ENCODE assay signal across 12 cellular contexts in the genomic region with DNA sequence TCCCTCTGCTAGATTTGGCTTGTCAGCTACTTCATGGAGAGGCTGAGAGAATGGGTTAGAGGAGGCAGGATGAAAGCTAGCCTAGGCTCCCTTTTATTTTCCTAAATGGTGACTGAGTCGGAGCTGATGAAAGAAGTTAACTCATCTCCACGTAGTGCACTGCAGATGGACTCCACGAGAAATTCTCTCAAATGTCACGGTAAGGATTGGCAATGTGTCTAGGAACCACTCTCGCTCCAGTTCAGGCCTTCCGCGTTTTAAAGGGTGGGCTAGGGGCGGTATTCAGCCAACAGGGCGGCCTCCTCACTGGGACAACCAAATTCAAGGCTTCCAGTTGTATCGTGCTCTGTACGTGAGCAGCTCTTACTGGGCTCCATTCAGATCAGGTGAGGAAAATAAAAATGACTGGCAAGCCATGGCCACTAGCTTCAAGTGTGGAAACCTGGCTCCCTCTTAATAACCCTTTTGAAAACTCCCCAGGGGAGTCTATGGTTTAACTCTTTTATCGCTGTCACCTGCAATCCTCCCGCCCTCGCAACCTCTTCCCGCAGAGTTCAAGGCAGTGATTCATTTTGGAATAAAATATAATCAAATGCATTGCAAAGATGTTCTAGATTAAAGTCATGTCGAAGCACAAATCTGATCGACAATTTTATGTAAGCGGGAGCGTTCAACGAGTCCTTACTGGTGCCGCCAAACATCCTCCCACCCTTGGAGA. TPM values are rescaled to one million over a fixed set of nuclear protein-coding genes. Genes with fewer than 3 reads are reported as not detected.
A peak's percentile ranks its signal among the peaks of the same experiment; 100 is the strongest.
DNase-seq lines count a peak whose midpoint lies in the region; ATAC-seq and TF ChIP-seq lines count a peak whose summit lies in the region.
"Had no signal": no experiment of that assay in that cellular context is flagged by ENCODE, and none has a peak within 500 bp of the region (broad histone marks: within the 10 kb centered on the region; RNA-seq: fewer than 3 reads in every experiment).

No MANE protein-coding gene starts in this region.

- ATAC-seq in SK-N-SH treated with all-trans-retinoic acid at 6 μM for 48 hours (no peak), HG03432 (IDR thresholded peaks at IDR 0.05; ENCODE audit: unreplicated experiment) (no peak)

- no peak overlapping the region for H3K9ac ChIP-seq in skeletal muscle satellite cell (ENCODE audit: low read depth, low read length)

- H3K27me3 ChIP-seq in skeletal muscle satellite cell (ENCODE audit: control insufficient read depth, insufficient read depth, low read length): peaks cover 43% of the 10 kb centered on the region

- no peaks in the 10 kb centered on the region for H3K9me3 ChIP-seq in iPS-18c (ENCODE audit: control insufficient read depth, insufficient read depth, low read length)
- no peaks in the 10 kb centered on the region for H3K9me3 ChIP-seq in skeletal muscle satellite cell (replicated peaks; ENCODE audit: low read length)
- H3K9me3 ChIP-seq: A549 had no signal

- DNase-seq in NCI-H82 (lab: John Stamatoyannopoulos, UW) (peak; percentile 0), NCI-H82 treated with DMSO at 0.1 percent for 48 hours (lab: John Stamatoyannopoulos, UW; ENCODE audit: unreplicated experiment) (no peak), amygdala (lab: John Stamatoyannopoulos, UW) (peak in 38 of 56 donors; percentile 2 to 57 (median 20)), NCI-H2196 (lab: John Stamatoyannopoulos, UW; ENCODE audit: unreplicated experiment) (no peak)
- DNase-seq: MM.1S had no signal

- H3K4me3 ChIP-seq in iPS-18c (ENCODE audit: insufficient read depth, low read depth, low read length) (peak overlapping the region; percentile 70), skeletal muscle satellite cell (ENCODE audit: low read length) (no peak overlapping the region)

- peak overlapping the region; percentile 90 for H3K4me2 ChIP-seq in skeletal muscle satellite cell (ENCODE audit: low read length)

- peaks cover 9% of the 10 kb centered on the region for H3K4me1 ChIP-seq in skeletal muscle satellite cell (ENCODE audit: control insufficient read depth, insufficient read depth, low read length)
- H3K4me1 ChIP-seq: A549 had no signal

- no peaks in the 10 kb centered on the region for H3K36me3 ChIP-seq in skeletal muscle satellite cell (ENCODE audit: insufficient read depth, low read length)

TF ChIP-seq in SK-N-SH treated with all-trans-retinoic acid at 6 μM for 48 hours, 23 proteins besides CTCF, POLR2A, EP300 and RAD21:
- TF ChIP-seq BACH2 (CRISPR knock-in tag; IDR thresholded peaks at IDR 0.05; ENCODE audit: borderline replicate concordance): no peak
- no peak for TF ChIP-seq OSR1 (CRISPR knock-in tag; IDR thresholded peaks at IDR 0.05)
- no peak for TF ChIP-seq ZNF70 (CRISPR knock-in tag; IDR thresholded peaks at IDR 0.05)
- TF ChIP-seq PPARA (CRISPR knock-in tag; IDR thresholded peaks at IDR 0.05; ENCODE audit: borderline replicate concordance): no peak
- no peak for TF ChIP-seq ZFP3 (CRISPR knock-in tag; IDR thresholded peaks at IDR 0.05)
- TF ChIP-seq, protein P1, sequence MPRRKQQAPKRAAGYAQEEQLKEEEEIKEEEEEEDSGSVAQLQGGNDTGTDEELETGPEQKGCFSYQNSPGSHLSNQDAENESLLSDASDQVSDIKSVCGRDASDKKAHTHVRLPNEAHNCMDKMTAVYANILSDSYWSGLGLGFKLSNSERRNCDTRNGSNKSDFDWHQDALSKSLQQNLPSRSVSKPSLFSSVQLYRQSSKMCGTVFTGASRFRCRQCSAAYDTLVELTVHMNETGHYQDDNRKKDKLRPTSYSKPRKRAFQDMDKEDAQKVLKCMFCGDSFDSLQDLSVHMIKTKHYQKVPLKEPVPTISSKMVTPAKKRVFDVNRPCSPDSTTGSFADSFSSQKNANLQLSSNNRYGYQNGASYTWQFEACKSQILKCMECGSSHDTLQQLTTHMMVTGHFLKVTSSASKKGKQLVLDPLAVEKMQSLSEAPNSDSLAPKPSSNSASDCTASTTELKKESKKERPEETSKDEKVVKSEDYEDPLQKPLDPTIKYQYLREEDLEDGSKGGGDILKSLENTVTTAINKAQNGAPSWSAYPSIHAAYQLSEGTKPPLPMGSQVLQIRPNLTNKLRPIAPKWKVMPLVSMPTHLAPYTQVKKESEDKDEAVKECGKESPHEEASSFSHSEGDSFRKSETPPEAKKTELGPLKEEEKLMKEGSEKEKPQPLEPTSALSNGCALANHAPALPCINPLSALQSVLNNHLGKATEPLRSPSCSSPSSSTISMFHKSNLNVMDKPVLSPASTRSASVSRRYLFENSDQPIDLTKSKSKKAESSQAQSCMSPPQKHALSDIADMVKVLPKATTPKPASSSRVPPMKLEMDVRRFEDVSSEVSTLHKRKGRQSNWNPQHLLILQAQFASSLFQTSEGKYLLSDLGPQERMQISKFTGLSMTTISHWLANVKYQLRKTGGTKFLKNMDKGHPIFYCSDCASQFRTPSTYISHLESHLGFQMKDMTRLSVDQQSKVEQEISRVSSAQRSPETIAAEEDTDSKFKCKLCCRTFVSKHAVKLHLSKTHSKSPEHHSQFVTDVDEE (CRISPR knock-in tag; IDR thresholded peaks at IDR 0.05): no peak
- no peak for TF ChIP-seq ZC3H10 (CRISPR knock-in tag; IDR thresholded peaks at IDR 0.05)
- TF ChIP-seq, protein P2, sequence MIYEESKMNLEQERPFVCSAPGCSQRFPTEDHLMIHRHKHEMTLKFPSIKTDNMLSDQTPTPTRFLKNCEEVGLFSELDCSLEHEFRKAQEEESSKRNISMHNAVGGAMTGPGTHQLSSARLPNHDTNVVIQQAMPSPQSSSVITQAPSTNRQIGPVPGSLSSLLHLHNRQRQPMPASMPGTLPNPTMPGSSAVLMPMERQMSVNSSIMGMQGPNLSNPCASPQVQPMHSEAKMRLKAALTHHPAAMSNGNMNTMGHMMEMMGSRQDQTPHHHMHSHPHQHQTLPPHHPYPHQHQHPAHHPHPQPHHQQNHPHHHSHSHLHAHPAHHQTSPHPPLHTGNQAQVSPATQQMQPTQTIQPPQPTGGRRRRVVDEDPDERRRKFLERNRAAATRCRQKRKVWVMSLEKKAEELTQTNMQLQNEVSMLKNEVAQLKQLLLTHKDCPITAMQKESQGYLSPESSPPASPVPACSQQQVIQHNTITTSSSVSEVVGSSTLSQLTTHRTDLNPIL (CRISPR knock-in tag; IDR thresholded peaks at IDR 0.05; ENCODE audit: low read depth): no peak
- no peak for TF ChIP-seq ZNF8 (CRISPR knock-in tag; IDR thresholded peaks at IDR 0.05)
- TF ChIP-seq SNAI2 (CRISPR knock-in tag; IDR thresholded peaks at IDR 0.05): no peak
- no peak for TF ChIP-seq ZFP30 (CRISPR knock-in tag; IDR thresholded peaks at IDR 0.05)
- TF ChIP-seq, protein P3, sequence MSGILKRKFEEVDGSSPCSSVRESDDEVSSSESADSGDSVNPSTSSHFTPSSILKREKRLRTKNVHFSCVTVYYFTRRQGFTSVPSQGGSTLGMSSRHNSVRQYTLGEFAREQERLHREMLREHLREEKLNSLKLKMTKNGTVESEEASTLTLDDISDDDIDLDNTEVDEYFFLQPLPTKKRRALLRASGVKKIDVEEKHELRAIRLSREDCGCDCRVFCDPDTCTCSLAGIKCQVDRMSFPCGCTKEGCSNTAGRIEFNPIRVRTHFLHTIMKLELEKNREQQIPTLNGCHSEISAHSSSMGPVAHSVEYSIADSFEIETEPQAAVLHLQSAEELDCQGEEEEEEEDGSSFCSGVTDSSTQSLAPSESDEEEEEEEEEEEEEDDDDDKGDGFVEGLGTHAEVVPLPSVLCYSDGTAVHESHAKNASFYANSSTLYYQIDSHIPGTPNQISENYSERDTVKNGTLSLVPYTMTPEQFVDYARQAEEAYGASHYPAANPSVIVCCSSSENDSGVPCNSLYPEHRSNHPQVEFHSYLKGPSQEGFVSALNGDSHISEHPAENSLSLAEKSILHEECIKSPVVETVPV (CRISPR knock-in tag; IDR thresholded peaks at IDR 0.05): no peak
- no peak for TF ChIP-seq TOX (CRISPR knock-in tag; IDR thresholded peaks at IDR 0.05; ENCODE audit: borderline replicate concordance)
TF ChIP-seq in SK-N-SH treated with all-trans-retinoic acid at 6 μM for 48 hours: peak in this region for 0.

RNA-seq across cellular contexts. Expression of a gene that starts 1.3 kb away (rescaled TPM):
- total RNA-seq in skeletal muscle satellite cell (2012; rRNA removed): not detected in 2 replicates
- total RNA-seq: activated T-cell treated with anti-CD3 and anti-CD28 coated beads, Interleukin-2, amount 50 U/mL, for 72 hours; Daoy had no signal

Comparison
In these comparisons a context has a peak if more than half of its experiments do, and no peak if none do; other contexts are left out.
1. DNase-seq: peak in NCI-H82 (single experiment) and amygdala (38 of 56); none in NCI-H82 treated with DMSO at 0.1 percent for 48 hours (single experiment) and NCI-H2196 (single experiment).